Comparison of ENCODE assay signal across 1 cellular context in genomic region chr19:1001538-1002166, GRCh38.
TF ChIP-seq lines count a peak whose summit lies in the region.

No MANE protein-coding gene starts in this region.

TF ChIP-seq in HepG2, 621 proteins besides CTCF, POLR2A, EP300 and RAD21 (continues in another document):
- TF ChIP-seq NCOA5 (CRISPR knock-in tag; IDR thresholded peaks at IDR 0.05) (no peak), ZBTB7B (CRISPR knock-in tag; IDR thresholded peaks at IDR 0.05) (peak; percentile 56; the same call in 1 of the 2 replicates), ZNF747 (CRISPR knock-in tag; IDR thresholded peaks at IDR 0.05; ENCODE audit: borderline replicate concordance) (no peak), ZHX1 (CRISPR knock-in tag; IDR thresholded peaks at IDR 0.05; ENCODE audit: low read depth) (no peak), ZNF224 (CRISPR knock-in tag; IDR thresholded peaks at IDR 0.05) (no peak), BHLHE40 (IDR thresholded peaks at IDR 0.05; ENCODE audit: low read length) (0 out of 2 replicates have a peak, but pooled peaks have one; percentile 16), KMT2B (CRISPR knock-in tag; IDR thresholded peaks at IDR 0.05) (no peak), BCLAF1 (IDR thresholded peaks at IDR 0.05) (no peak), ZNF12 (CRISPR knock-in tag; IDR thresholded peaks at IDR 0.05) (no peak), MXD1 (CRISPR knock-in tag; IDR thresholded peaks at IDR 0.05) (no peak), ZNF562 (CRISPR knock-in tag; IDR thresholded peaks at IDR 0.05; ENCODE audit: borderline replicate concordance) (no peak), LCORL (IDR thresholded peaks at IDR 0.05) (no peak), LCORL (CRISPR knock-in tag; IDR thresholded peaks at IDR 0.05) (peak; percentile 45; the same call in 1 of the 2 replicates), MAFG (CRISPR knock-in tag; IDR thresholded peaks at IDR 0.05) (no peak), ZNF367 (CRISPR knock-in tag; IDR thresholded peaks at IDR 0.05; ENCODE audit: borderline replicate concordance) (no peak), ZNF883 (CRISPR knock-in tag; IDR thresholded peaks at IDR 0.05; ENCODE audit: not compliant biosample characterization) (no peak), RBM39 (IDR thresholded peaks at IDR 0.05; ENCODE audit: low read depth, low read length, poor library complexity, severe bottlenecking) (peak; percentile 70), DDIT3 (CRISPR knock-in tag; IDR thresholded peaks at IDR 0.05) (no peak), MTA1 (CRISPR knock-in tag; IDR thresholded peaks at IDR 0.05; ENCODE audit: borderline replicate concordance) (peak; percentile 29; the same call in 1 of the 2 replicates), JUN (CRISPR knock-in tag; IDR thresholded peaks at IDR 0.05) (no peak), ZSCAN25 (CRISPR knock-in tag; IDR thresholded peaks at IDR 0.05) (0 out of 2 replicates have a peak, but pooled peaks have one; percentile 30), ZNF782 (CRISPR knock-in tag; IDR thresholded peaks at IDR 0.05; ENCODE audit: borderline replicate concordance) (no peak), ZBTB33 (CRISPR knock-in tag; IDR thresholded peaks at IDR 0.05) (peak; percentile 13; the same call in 1 of the 2 replicates), STAG1 (CRISPR knock-in tag; IDR thresholded peaks at IDR 0.05) (peak; percentile 94), ZNF746 (CRISPR knock-in tag; IDR thresholded peaks at IDR 0.05) (no peak), EEA1 (CRISPR knock-in tag; IDR thresholded peaks at IDR 0.05; ENCODE audit: borderline replicate concordance) (no peak), NFKB2 (CRISPR knock-in tag; IDR thresholded peaks at IDR 0.05; ENCODE audit: borderline replicate concordance) (peak; percentile 32; the same call in 1 of the 2 replicates), ZNF225 (CRISPR knock-in tag; IDR thresholded peaks at IDR 0.05) (no peak), CEBPB (IDR thresholded peaks at IDR 0.05; ENCODE audit: borderline replicate concordance, low read depth, low read length) (no peak), CCDC6 (CRISPR knock-in tag; IDR thresholded peaks at IDR 0.05) (no peak), KDM3A (CRISPR knock-in tag; IDR thresholded peaks at IDR 0.05; ENCODE audit: low read depth) (peak; percentile 83; the same call in 1 of the 2 replicates), ZBTB49 (CRISPR knock-in tag; IDR thresholded peaks at IDR 0.05; ENCODE audit: borderline replicate concordance) (no peak), RARG (CRISPR knock-in tag; IDR thresholded peaks at IDR 0.05; ENCODE audit: low read depth) (no peak), ZNF781 (CRISPR knock-in tag; IDR thresholded peaks at IDR 0.05; ENCODE audit: borderline replicate concordance, not compliant biosample characterization) (no peak), ZFP91 (CRISPR knock-in tag; IDR thresholded peaks at IDR 0.05; ENCODE audit: borderline replicate concordance) (peak; percentile 26; the same call in 1 of the 2 replicates), NFRKB (IDR thresholded peaks at IDR 0.05) (no peak), ZNF709 (CRISPR knock-in tag; IDR thresholded peaks at IDR 0.05) (no peak), ZNF569 (CRISPR knock-in tag; IDR thresholded peaks at IDR 0.05; ENCODE audit: borderline replicate concordance) (no peak), NFKBIZ (CRISPR knock-in tag; IDR thresholded peaks at IDR 0.05) (no peak), PRMT3 (CRISPR knock-in tag; IDR thresholded peaks at IDR 0.05; ENCODE audit: borderline replicate concordance, low read depth) (no peak), ZBTB38 (CRISPR knock-in tag; IDR thresholded peaks at IDR 0.05) (peak; percentile 32; the same call in 1 of the 2 replicates), ZSCAN12 (CRISPR knock-in tag; IDR thresholded peaks at IDR 0.05) (no peak), ZNF121 (CRISPR knock-in tag; IDR thresholded peaks at IDR 0.05) (peak; percentile 58; the same call in 1 of the 2 replicates), ZBTB42 (CRISPR knock-in tag; IDR thresholded peaks at IDR 0.05) (no peak), ZNF138 (CRISPR knock-in tag; IDR thresholded peaks at IDR 0.05; ENCODE audit: low read depth) (no peak), MAZ (IDR thresholded peaks at IDR 0.05; ENCODE audit: borderline replicate concordance, low read depth, low read length) (peak; percentile 32; the same call in 1 of the 2 replicates), MAZ (CRISPR knock-in tag; IDR thresholded peaks at IDR 0.05; ENCODE audit: low read depth) (no peak), ZNF280D (CRISPR knock-in tag; IDR thresholded peaks at IDR 0.05) (no peak), ZNF674 (CRISPR knock-in tag; IDR thresholded peaks at IDR 0.05; ENCODE audit: low read depth) (no peak), MIER3 (CRISPR knock-in tag; IDR thresholded peaks at IDR 0.05; ENCODE audit: borderline replicate concordance) (no peak), RXRB (CRISPR knock-in tag; IDR thresholded peaks at IDR 0.05; ENCODE audit: borderline replicate concordance) (no peak)
- TF ChIP-seq, protein P1, sequence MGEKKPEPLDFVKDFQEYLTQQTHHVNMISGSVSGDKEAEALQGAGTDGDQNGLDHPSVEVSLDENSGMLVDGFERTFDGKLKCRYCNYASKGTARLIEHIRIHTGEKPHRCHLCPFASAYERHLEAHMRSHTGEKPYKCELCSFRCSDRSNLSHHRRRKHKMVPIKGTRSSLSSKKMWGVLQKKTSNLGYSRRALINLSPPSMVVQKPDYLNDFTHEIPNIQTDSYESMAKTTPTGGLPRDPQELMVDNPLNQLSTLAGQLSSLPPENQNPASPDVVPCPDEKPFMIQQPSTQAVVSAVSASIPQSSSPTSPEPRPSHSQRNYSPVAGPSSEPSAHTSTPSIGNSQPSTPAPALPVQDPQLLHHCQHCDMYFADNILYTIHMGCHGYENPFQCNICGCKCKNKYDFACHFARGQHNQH (CRISPR knock-in tag; IDR thresholded peaks at IDR 0.05) = peak; percentile 40; the same call in 1 of the 2 replicates
- TF ChIP-seq, protein P2, sequence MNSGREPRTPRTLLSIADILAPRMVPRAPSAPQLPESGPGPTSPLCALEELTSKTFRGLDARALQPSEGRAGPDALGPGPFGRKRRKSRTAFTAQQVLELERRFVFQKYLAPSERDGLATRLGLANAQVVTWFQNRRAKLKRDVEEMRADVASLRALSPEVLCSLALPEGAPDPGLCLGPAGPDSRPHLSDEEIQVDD (CRISPR knock-in tag; IDR thresholded peaks at IDR 0.05; ENCODE audit: borderline replicate concordance) = 0 out of 2 replicates have a peak, but pooled peaks have one; percentile 28
